In the genomic region with DNA sequence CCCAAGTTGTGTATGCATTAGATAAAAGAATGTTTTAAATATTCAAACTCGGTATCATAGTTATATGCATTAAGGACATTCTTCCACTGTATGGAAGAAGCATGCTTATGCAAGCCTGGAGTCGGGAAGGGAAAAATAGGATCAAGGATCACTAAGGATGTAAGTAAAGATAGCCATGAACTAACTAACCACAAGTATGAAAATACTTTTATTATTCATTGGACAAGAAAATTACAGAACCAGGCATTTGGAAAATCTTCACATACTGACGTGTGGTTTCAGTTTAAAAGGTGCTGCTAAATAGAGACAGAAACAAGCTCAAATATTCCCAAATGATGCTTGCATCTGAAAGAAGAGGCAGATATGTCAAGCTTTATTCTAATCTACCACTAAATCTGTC, we compare ENCODE assay signal across 13 cellular contexts.
"Had no signal": no experiment of that assay in that cellular context is flagged by ENCODE, and none has a peak within 500 bp of the region (broad histone marks: within the 10 kb centered on the region; RNA-seq: fewer than 3 reads in every experiment).

No MANE protein-coding gene starts in this region.

- H3K9me3 ChIP-seq: thyroid gland had no signal

- H3K27ac ChIP-seq: dorsolateral prefrontal cortex, thyroid gland had no signal

- DNase-seq: activated CD4-positive, alpha-beta T cell treated with anti-CD3 and anti-CD28 coated beads, Interleukin-2, amount 50 U/mL, for 4 hours; activated naive CD4-positive, alpha-beta T cell treated with Interleukin-2 at 50 U/mL for 16 hours; activated T-cell treated with anti-CD3 and anti-CD28 coated beads for 4 hours; dorsolateral prefrontal cortex; endodermal cell; hippocampal formation; left ventricle myocardium superior; mesenchymal stem cell; naive thymus-derived CD8-positive, alpha-beta T cell; stimulated activated CD4-positive, alpha-beta T cell treated with anti-CD3 and anti-CD28 coated beads, Interleukin-2, amount 100 ng/mL, for 48 hours; T-cell; T-helper 9 cell; thyroid gland had no signal

- H3K36me3 ChIP-seq: thyroid gland had no signal

- H3K4me1 ChIP-seq: thyroid gland had no signal

- H3K4me3 ChIP-seq: thyroid gland had no signal

- H3K27me3 ChIP-seq: dorsolateral prefrontal cortex, thyroid gland had no signal
